ENCODE assay signal across 9 cellular contexts in genomic region chrX:50067435-50068292, GRCh38.
DNase-seq lines count a peak whose midpoint lies in the region; ATAC-seq, FAIRE-seq and TF ChIP-seq lines count a peak whose summit lies in the region.
"Had no signal": no experiment of that assay in that cellular context is flagged by ENCODE, and none has a peak within 500 bp of the region (broad histone marks: within the 10 kb centered on the region; RNA-seq: fewer than 3 reads in every experiment).

No MANE protein-coding gene starts in this region.

- no peaks in the 10 kb centered on the region; a peak in 1 of 8 replicates for H3K36me3 ChIP-seq in H1 (ENCODE audit: control insufficient read depth in 2 of 4, insufficient read depth in 4 of 4, low read length in 3 of 4)
- H3K36me3 ChIP-seq: uterus had no signal

- no peaks in the 10 kb centered on the region for H3K23me2 ChIP-seq in H1 (ENCODE audit: low read depth, low read length)

- H2BK20ac ChIP-seq in H1 (ENCODE audit: low read length) = no peak overlapping the region

- H2BK120ac ChIP-seq in H1 (replicated peaks; ENCODE audit: low read depth, low read length) = no peak overlapping the region

- 0% methylated on average over 7 of the region's 9 CpGs; no CpG with 5 or more reads in 1 of the 2 experiments for WGBS in H1 (ENCODE audit: extremely low coverage in 1 of 2, insufficient coverage in 1 of 2, insufficient read length in 1 of 2, insufficient replicate concordance in 2 of 2, low coverage in 1 of 2, low lambda C conversion rate in 2 of 2, missing lambda C conversion rate in 1 of 2), 2 experiments

- H3K18ac ChIP-seq in H1 (ENCODE audit: extremely low read depth, low read length) = no peak overlapping the region; the same call in 1 of the 2 replicates

- H4K91ac ChIP-seq in H1 (replicated peaks; ENCODE audit: insufficient read length, low read length) = no peak overlapping the region

- POLR2A ChIA-PET in H1 (lab: Charles Lee; ENCODE audit: partially characterized antibody) = no interaction called here

- TF ChIP-seq POLR2A in H1 (IDR thresholded peaks at IDR 0.05; ENCODE audit: control extremely low read depth in 1 of 2, low read depth in 2 of 2, low read length in 2 of 2) = peak in 1 of 2 experiments; percentile 40; a peak in 1 of 3 replicates

- peaks cover 0 to 5% (median 3%) of the 10 kb centered on the region in 4 experiments; a peak in 3 of 7 replicates for H3K4me1 ChIP-seq in H1 (replicated peaks in 1 of 4; ENCODE audit: control insufficient read depth in 3 of 4, insufficient read depth in 4 of 4, low read length in 3 of 4)
- H3K4me1 ChIP-seq: uterus had no signal

- H3K4me2 ChIP-seq in H1 (ENCODE audit: insufficient read depth in 1 of 2, low read depth in 2 of 2, low read length in 2 of 2) = peak overlapping the region; percentile 62 to 72

- H3K23ac ChIP-seq in H1 (ENCODE audit: insufficient read length) = no peak overlapping the region

- no peak for TF ChIP-seq EP300 in H1 (IDR thresholded peaks at IDR 0.05; ENCODE audit: borderline replicate concordance in 1 of 2, low read depth in 2 of 2, low read length in 2 of 2)

- peak in 1 of 3 experiments; percentile 20; a peak in 1 of 4 replicates for TF ChIP-seq CTCF in H1 (IDR thresholded peaks at IDR 0.05; ENCODE audit: control extremely low read depth in 1 of 3, insufficient read depth in 1 of 3, low read depth in 1 of 3, low read length in 3 of 3)

- no peak overlapping the region for H2AFZ ChIP-seq in H1 (ENCODE audit: low read length)

- H3K14ac ChIP-seq in H1 (ENCODE audit: insufficient read length) = no peak overlapping the region

- no peaks in the 10 kb centered on the region for H4K20me1 ChIP-seq in H1 (replicated peaks in 1 of 2; ENCODE audit: control insufficient read depth in 1 of 2, insufficient read depth in 2 of 2, low read length in 2 of 2)

- peak overlapping the region; percentile 8 to 55 (median 15); a peak in 5 of 8 replicates for H3K4me3 ChIP-seq in H1 (ENCODE audit: extremely low read depth in 1 of 4, insufficient read depth in 2 of 4, low read depth in 3 of 4, low read length in 4 of 4)
- H3K4me3 ChIP-seq: uterus had no signal

- TF ChIP-seq RAD21 in H1 (IDR thresholded peaks at IDR 0.05 in 1 of 2, conservative IDR thresholded peaks at IDR 0.05 in 1 of 2; ENCODE audit: low read depth in 2 of 2, low read length in 2 of 2) = no peak

- H2BK12ac ChIP-seq in H1 (ENCODE audit: low read depth, low read length) = no peak overlapping the region

- no peak for ATAC-seq in HG03521 (IDR thresholded peaks at IDR 0.05; ENCODE audit: unreplicated experiment)
- ATAC-seq in GM21528 (IDR thresholded peaks at IDR 0.05; ENCODE audit: low FRiP score, unreplicated experiment) = no peak
- ATAC-seq in HG03460 (IDR thresholded peaks at IDR 0.05; ENCODE audit: unreplicated experiment) = no peak

- no peak overlapping the region for H4K5ac ChIP-seq in H1 (ENCODE audit: insufficient read length, low read depth, low read length)

- no peaks in the 10 kb centered on the region for H3K9me3 ChIP-seq in H1 (ENCODE audit: insufficient read depth in 2 of 2, low read depth in 1 of 2, low read length in 1 of 2)
- H3K9me3 ChIP-seq: uterus had no signal

- FAIRE-seq in H1 (lab: Jason Lieb, UNC) = peak; percentile 92

- H2AK5ac ChIP-seq in H1 (ENCODE audit: low read depth, low read length) = no peak overlapping the region

- CTCF ChIA-PET in H1 (lab: Charles Lee; ENCODE audit: partially characterized antibody) = interaction anchor here (0.6 to 1.5 kb wide), 3 partner anchors 17 to 146 kb away, joined by 3 to 4 read pairs (median 4); partner anchors contain the start of gene CLCN5

- no peaks in the 10 kb centered on the region for H3K27me3 ChIP-seq in H1 (replicated peaks in 1 of 4; ENCODE audit: control insufficient read depth in 3 of 4, extremely low read depth in 1 of 4, insufficient read depth in 3 of 4, low read length in 3 of 4)
- H3K27me3 ChIP-seq: uterus had no signal

- no peak overlapping the region for H3K56ac ChIP-seq in H1 (replicated peaks; ENCODE audit: insufficient read length, low read depth, low read length)

- H3K27ac ChIP-seq in H1 (ENCODE audit: low read depth, low read length) = peak overlapping the region; percentile 82
- H3K27ac ChIP-seq: uterus had no signal

- no peak overlapping the region for H2BK5ac ChIP-seq in H1 (ENCODE audit: low read depth, low read length)

- H3K9ac ChIP-seq in H1 (replicated peaks in 1 of 4; ENCODE audit: extremely low read depth in 1 of 4, low read depth in 3 of 4, low read length in 3 of 4) = peak overlapping the region in 3 of 4 experiments; percentile 36 to 68 (median 60); a peak in 4 of 7 replicates

- H3K79me2 ChIP-seq in H1 (ENCODE audit: control insufficient read depth in 1 of 2, insufficient read depth in 2 of 2, low read length in 2 of 2) = no peaks in the 10 kb centered on the region

- H4K8ac ChIP-seq in H1 (ENCODE audit: extremely low read depth, insufficient read depth, low read length) = no peak overlapping the region

- no peak overlapping the region for H2BK15ac ChIP-seq in H1 (ENCODE audit: low read length)

- no peak overlapping the region for H3K4ac ChIP-seq in H1 (replicated peaks; ENCODE audit: insufficient read length, low read depth, low read length)

- DNase-seq in DMS53 (lab: John Stamatoyannopoulos, UW) (peak; percentile 88), NCI-H2196 treated with DMSO at 0.1 percent for 48 hours (lab: John Stamatoyannopoulos, UW; ENCODE audit: unreplicated experiment) (peak; percentile 46), H1 (ENCODE audit: low read depth in 1 of 2, low spot score in 2 of 2) (peak; percentile 15 to 51), midbrain (lab: John Stamatoyannopoulos, UW) (peak; percentile 57)
- no peak for DNase-seq in effector CD4-positive, alpha-beta T cell

- H3K79me1 ChIP-seq in H1 (ENCODE audit: low read depth, low read length) = no peaks in the 10 kb centered on the region

TF ChIP-seq in H1, 55 proteins besides CTCF, POLR2A, EP300 and RAD21:
- TF ChIP-seq, protein P1, sequence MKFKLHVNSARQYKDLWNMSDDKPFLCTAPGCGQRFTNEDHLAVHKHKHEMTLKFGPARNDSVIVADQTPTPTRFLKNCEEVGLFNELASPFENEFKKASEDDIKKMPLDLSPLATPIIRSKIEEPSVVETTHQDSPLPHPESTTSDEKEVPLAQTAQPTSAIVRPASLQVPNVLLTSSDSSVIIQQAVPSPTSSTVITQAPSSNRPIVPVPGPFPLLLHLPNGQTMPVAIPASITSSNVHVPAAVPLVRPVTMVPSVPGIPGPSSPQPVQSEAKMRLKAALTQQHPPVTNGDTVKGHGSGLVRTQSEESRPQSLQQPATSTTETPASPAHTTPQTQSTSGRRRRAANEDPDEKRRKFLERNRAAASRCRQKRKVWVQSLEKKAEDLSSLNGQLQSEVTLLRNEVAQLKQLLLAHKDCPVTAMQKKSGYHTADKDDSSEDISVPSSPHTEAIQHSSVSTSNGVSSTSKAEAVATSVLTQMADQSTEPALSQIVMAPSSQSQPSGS (IDR thresholded peaks at IDR 0.05; ENCODE audit: low read length) = peak; percentile 26; the same call in 1 of the 2 replicates
- TF ChIP-seq JUN (IDR thresholded peaks at IDR 0.05; ENCODE audit: low read depth, low read length) = no peak
- no peak for TF ChIP-seq EZH2 (IDR thresholded peaks at IDR 0.05; ENCODE audit: low read depth, low read length, severe bottlenecking)
- no peak for TF ChIP-seq EGR1 (IDR thresholded peaks at IDR 0.05; ENCODE audit: borderline replicate concordance, low read depth, low read length)
- TF ChIP-seq TAF1 (IDR thresholded peaks at IDR 0.05; ENCODE audit: low read depth, low read length) = peak; percentile 34; the same call in 1 of the 2 replicates
- TF ChIP-seq USF2 (IDR thresholded peaks at IDR 0.05; ENCODE audit: low read length) = peak; percentile 83
- TF ChIP-seq ASH2L (IDR thresholded peaks at IDR 0.05; ENCODE audit: low read length) = peak; percentile 65
TF ChIP-seq in H1: peak in this region for 4.
